8 cellular contexts compared by ENCODE assay signal in genomic region chr6:25962368-25963127, GRCh38. TPM values are rescaled to one million over a fixed set of nuclear protein-coding genes. Genes with fewer than 3 reads are reported as not detected.
DNase-seq lines count a peak whose midpoint lies in the region; ATAC-seq and TF ChIP-seq lines count a peak whose summit lies in the region.

TSS of gene TRIM38 (plus strand) at chr6:25962802. CDS start at chr6:25966523, 3,721 bp downstream.

- H2AFZ ChIP-seq in PC-3 (ENCODE audit: low read length) (peak within 1 kb of the TSS; percentile 77), neural progenitor cell (replicated peaks) (peak within 1 kb of the TSS; percentile 87)

- H3K9ac ChIP-seq in PC-3 (ENCODE audit: low read length) (peak within 1 kb of the TSS; percentile 80), neural progenitor cell (no peak within 1 kb of the TSS)

- H3K4me3 Mint-ChIP-seq in activated T-cell treated with anti-CD3 and anti-CD28 coated beads, Interleukin-2, amount 50 U/mL, for 72 hours = peak within 1 kb of the TSS; percentile 97
- peak within 1 kb of the TSS; percentile 66 for H3K4me3 Mint-ChIP-seq in neural progenitor cell

- TF ChIP-seq POLR2A in suprapubic skin (IDR thresholded peaks at IDR 0.05) = peak; percentile 47 to 85

- H3K27me3 ChIP-seq in PC-3 (ENCODE audit: low read length) = no peaks in the 10 kb centered on the region
- no peaks in the 10 kb centered on the region for H3K27me3 ChIP-seq in neural progenitor cell
- H3K27me3 ChIP-seq in suprapubic skin = no peaks in the 10 kb centered on the region

- H3K79me2 ChIP-seq in PC-3 (ENCODE audit: low read length) (peaks cover 21% of the 10 kb centered on the region), neural progenitor cell (ENCODE audit: low read depth) (no peaks in the 10 kb centered on the region)

- H3F3A ChIP-seq in PC-3 (ENCODE audit: low read length, unreplicated experiment) = no peaks in the 10 kb centered on the region
- no peaks in the 10 kb centered on the region for H3F3A ChIP-seq in neural progenitor cell (ENCODE audit: low read depth)

- POLR2A ChIA-PET in PC-3 (lab: Charles Lee; ENCODE audit: unreplicated experiment) = no interaction called here

- H3K36me3 ChIP-seq in PC-3 (ENCODE audit: low read depth, low read length) (peaks cover 12% of the 10 kb centered on the region), neural progenitor cell (no peaks in the 10 kb centered on the region), suprapubic skin (peaks cover 16% of the 10 kb centered on the region)

- ATAC-seq in GM18868 (IDR thresholded peaks at IDR 0.05; ENCODE audit: unreplicated experiment) (peak; percentile 82), HG03095 (IDR thresholded peaks at IDR 0.05; ENCODE audit: unreplicated experiment) (peak; percentile 77), PC-3 (peak; percentile 90)
- ATAC-seq in activated T-cell treated with anti-CD3 and anti-CD28 coated beads, Interleukin-2, amount 50 U/mL, for 72 hours (replicated peaks in 1 of 2) = peak; percentile 74 to 78

- H3K9me3 ChIP-seq in PC-3 (ENCODE audit: low read length) = no peaks in the 10 kb centered on the region
- H3K9me3 ChIP-seq in neural progenitor cell (ENCODE audit: low read depth) = no peaks in the 10 kb centered on the region
- H3K9me3 ChIP-seq in suprapubic skin = no peaks in the 10 kb centered on the region

- H3K27me3 Mint-ChIP-seq in activated T-cell treated with anti-CD3 and anti-CD28 coated beads, Interleukin-2, amount 50 U/mL, for 72 hours (ENCODE audit: low read depth) = no peaks in the 10 kb centered on the region
- H3K27me3 Mint-ChIP-seq in neural progenitor cell (ENCODE audit: insufficient read depth, low read depth) = no peaks in the 10 kb centered on the region

- no peak for TF ChIP-seq CTCF in PC-3 (conservative IDR thresholded peaks at IDR 0.05; ENCODE audit: low read depth, low read length)
- no peak for TF ChIP-seq CTCF in fibroblast of mammary gland (conservative IDR thresholded peaks at IDR 0.05; ENCODE audit: control insufficient read depth, insufficient read depth, low read depth, low read length)
- TF ChIP-seq CTCF in neural progenitor cell (IDR thresholded peaks at IDR 0.05) = no peak
- no peak for TF ChIP-seq CTCF in suprapubic skin (IDR thresholded peaks at IDR 0.05)

- DNase-seq in AG08396 (ENCODE audit: low spot score) = peak; percentile 78
- peak; percentile 88 for DNase-seq in PC-3
- DNase-seq in activated T-cell treated with anti-CD3 and anti-CD28 coated beads, Interleukin-2, amount 50 U/mL, for 72 hours = peak; percentile 73 to 77
- peak; percentile 93 for DNase-seq in fibroblast of mammary gland (ENCODE audit: low read depth)
- DNase-seq in neural progenitor cell (ENCODE audit: low spot score) = no peak
- peak; percentile 86 for DNase-seq in suprapubic skin (ENCODE audit: low spot score in 2 of 2)

- CTCF ChIA-PET in PC-3 (lab: Charles Lee) = interaction anchor here (0.5 kb wide), 1 partner anchor 15 kb away, joined by 3 read pairs; no protein-coding TSS in a partner anchor

- H3K4me1 ChIP-seq in PC-3 (ENCODE audit: insufficient read depth, low read length) (peaks cover 25% of the 10 kb centered on the region), neural progenitor cell (peaks cover 4% of the 10 kb centered on the region), suprapubic skin (peaks cover 57% of the 10 kb centered on the region)

- H3K4me3 ChIP-seq in PC-3 (ENCODE audit: low read length) (peak within 1 kb of the TSS; percentile 78), fibroblast of mammary gland (ENCODE audit: control insufficient read depth, low read depth, low read length) (peak within 1 kb of the TSS; percentile 86), neural progenitor cell (no peak within 1 kb of the TSS), suprapubic skin (peak within 1 kb of the TSS; percentile 54)

- no peaks in the 10 kb centered on the region for H3K9me2 ChIP-seq in PC-3 (replicated peaks; ENCODE audit: low read length)

- H3K4me1 Mint-ChIP-seq in activated T-cell treated with anti-CD3 and anti-CD28 coated beads, Interleukin-2, amount 50 U/mL, for 72 hours (ENCODE audit: low read depth) = peaks cover 82% of the 10 kb centered on the region
- peaks cover 5% of the 10 kb centered on the region for H3K4me1 Mint-ChIP-seq in neural progenitor cell

- no peak for TF ChIP-seq EP300 in suprapubic skin (IDR thresholded peaks at IDR 0.05)

- BruUV-seq in PC-3 (replicated peaks; lab: Mats Ljungman, UMichigan) = TSS peak; percentile 85

- H3K27ac ChIP-seq in PC-3 (ENCODE audit: low read length) = peak within 1 kb of the TSS; percentile 81
- H3K27ac ChIP-seq in neural progenitor cell = no peak within 1 kb of the TSS
- H3K27ac ChIP-seq in suprapubic skin = peak within 1 kb of the TSS; percentile 93

- peaks cover 11 to 23% of the 10 kb centered on the region in 2 donors for H3K9me3 Mint-ChIP-seq in activated T-cell treated with anti-CD3 and anti-CD28 coated beads, Interleukin-2, amount 50 U/mL, for 72 hours
- peaks cover 31% of the 10 kb centered on the region for H3K9me3 Mint-ChIP-seq in neural progenitor cell

- H4K20me1 ChIP-seq in PC-3 (ENCODE audit: low read length) (no peaks in the 10 kb centered on the region), neural progenitor cell (ENCODE audit: low read depth) (no peaks in the 10 kb centered on the region)

- H3K4me2 ChIP-seq in PC-3 (ENCODE audit: low read length) (peak within 1 kb of the TSS; percentile 95), neural progenitor cell (no peak within 1 kb of the TSS)

- H3K27ac Mint-ChIP-seq in activated T-cell treated with anti-CD3 and anti-CD28 coated beads, Interleukin-2, amount 50 U/mL, for 72 hours = peak within 1 kb of the TSS; percentile 98
- H3K27ac Mint-ChIP-seq in neural progenitor cell = no peak within 1 kb of the TSS

- intact Hi-C loops in PC-3 (cut with micrococcal nuclease) = loop anchor here (1.0 to 5.0 kb wide), 3 partner anchors 9 to 60 kb away; a partner anchor contains a TSS

- WGBS in suprapubic skin = 0% methylated on average over 9 of the region's 9 CpGs

- peaks cover 53 to 54% of the 10 kb centered on the region in 2 donors for H3K36me3 Mint-ChIP-seq in activated T-cell treated with anti-CD3 and anti-CD28 coated beads, Interleukin-2, amount 50 U/mL, for 72 hours (ENCODE audit: insufficient read depth in 2 of 2)
- H3K36me3 Mint-ChIP-seq in neural progenitor cell = no peaks in the 10 kb centered on the region

RNA-seq across cellular contexts. Expression of gene TRIM38, which starts in this region (rescaled TPM):
- total RNA-seq in PC-3 (2014; rRNA removed) (5.6 and 6.4 TPM in 2 replicates), neural progenitor cell (ENCODE audit: low replicate concordance) (0.25 and 0.30 TPM in 2 replicates), suprapubic skin (10 to 100 TPM in 1 of 4 donors, 1 to 10 TPM in 3; 3.9 to 14.9 (median 6.4) TPM)
- 10 to 100 TPM; 21.3 to 39.9 TPM for total RNA-seq in activated T-cell treated with anti-CD3 and anti-CD28 coated beads, Interleukin-2, amount 50 U/mL, for 72 hours
